32 cellular contexts compared by ENCODE assay signal in genomic region chr12:33006106-33006505, GRCh38.
"Had no signal": no experiment of that assay in that cellular context is flagged by ENCODE, and none has a peak within 500 bp of the region (broad histone marks: within the 10 kb centered on the region; RNA-seq: fewer than 3 reads in every experiment).

No MANE protein-coding gene starts in this region.

- H3K4me3 Mint-ChIP-seq: activated B cell treated with CpG ODN at 0.5 μM for 24 hours; activated CD4-positive, alpha-beta memory T cell treated with anti-CD3 and anti-CD28 coated beads, Interleukin-2, amount 10 ng/mL, durations not matched to agents 7 days and 5 days; activated CD8-positive, alpha-beta memory T cell treated with anti-CD3 and anti-CD28 coated beads, Interleukin-2, amount 10 ng/mL, durations not matched to agents 7 days and 5 days; activated naive CD4-positive, alpha-beta T cell treated with anti-CD3 and anti-CD28 coated beads, Interleukin-2, amount 10 ng/mL, durations not matched to agents 7 days and 5 days; activated naive CD8-positive, alpha-beta T cell; activated naive CD8-positive, alpha-beta T cell treated with anti-CD3 and anti-CD28 coated beads, Interleukin-2, amount 50 U/mL, for 24 hours; brain had no signal

- H3K36me3 Mint-ChIP-seq: activated CD8-positive, alpha-beta memory T cell treated with anti-CD3 and anti-CD28 coated beads, Interleukin-2, amount 10 ng/mL, durations not matched to agents 7 days and 5 days; activated naive CD4-positive, alpha-beta T cell treated with anti-CD3 and anti-CD28 coated beads, Interleukin-2, amount 10 ng/mL, durations not matched to agents 7 days and 5 days; activated naive CD8-positive, alpha-beta T cell; brain had no signal

- H3K9me3 Mint-ChIP-seq: activated CD4-positive, alpha-beta memory T cell treated with anti-CD3 and anti-CD28 coated beads, Interleukin-2, amount 10 ng/mL, durations not matched to agents 7 days and 5 days; activated naive CD4-positive, alpha-beta T cell treated with anti-CD3 and anti-CD28 coated beads, Interleukin-2, amount 10 ng/mL, durations not matched to agents 7 days and 5 days had no signal

- H3K4me1 ChIP-seq: SJCRH30 had no signal

- H3K4me3 ChIP-seq: MG63, SJCRH30, SK-N-MC had no signal

- H3K4me1 Mint-ChIP-seq: activated B cell treated with CpG ODN at 0.5 μM for 24 hours; activated CD4-positive, alpha-beta memory T cell treated with anti-CD3 and anti-CD28 coated beads, Interleukin-2, amount 10 ng/mL, durations not matched to agents 7 days and 5 days; activated CD8-positive, alpha-beta memory T cell treated with anti-CD3 and anti-CD28 coated beads, Interleukin-2, amount 10 ng/mL, durations not matched to agents 7 days and 5 days; activated naive CD4-positive, alpha-beta T cell treated with anti-CD3 and anti-CD28 coated beads, Interleukin-2, amount 10 ng/mL, durations not matched to agents 7 days and 5 days; activated naive CD8-positive, alpha-beta T cell treated with anti-CD3 and anti-CD28 coated beads, Interleukin-2, amount 50 U/mL, for 24 hours; brain had no signal

- H3K36me3 ChIP-seq: MG63, SJCRH30 had no signal

- H3K27me3 Mint-ChIP-seq: activated B cell treated with CpG ODN at 0.5 μM for 24 hours; activated CD4-positive, alpha-beta memory T cell treated with anti-CD3 and anti-CD28 coated beads, Interleukin-2, amount 10 ng/mL, durations not matched to agents 7 days and 5 days; activated CD8-positive, alpha-beta memory T cell treated with anti-CD3 and anti-CD28 coated beads, Interleukin-2, amount 10 ng/mL, durations not matched to agents 7 days and 5 days; activated naive CD4-positive, alpha-beta T cell treated with anti-CD3 and anti-CD28 coated beads, Interleukin-2, amount 10 ng/mL, durations not matched to agents 7 days and 5 days; activated naive CD8-positive, alpha-beta T cell; activated naive CD8-positive, alpha-beta T cell treated with anti-CD3 and anti-CD28 coated beads, Interleukin-2, amount 50 U/mL, for 24 hours; brain had no signal

- H3K27ac ChIP-seq: SJCRH30, SK-N-MC had no signal

- H3K27ac Mint-ChIP-seq: activated B cell treated with CpG ODN at 0.5 μM for 24 hours; activated CD4-positive, alpha-beta memory T cell treated with anti-CD3 and anti-CD28 coated beads, Interleukin-2, amount 10 ng/mL, durations not matched to agents 7 days and 5 days; activated CD8-positive, alpha-beta memory T cell treated with anti-CD3 and anti-CD28 coated beads, Interleukin-2, amount 10 ng/mL, durations not matched to agents 7 days and 5 days; activated naive CD4-positive, alpha-beta T cell treated with anti-CD3 and anti-CD28 coated beads, Interleukin-2, amount 10 ng/mL, durations not matched to agents 7 days and 5 days; activated naive CD8-positive, alpha-beta T cell; activated naive CD8-positive, alpha-beta T cell treated with anti-CD3 and anti-CD28 coated beads, Interleukin-2, amount 50 U/mL, for 24 hours; brain had no signal

- ATAC-seq: activated CD8-positive, alpha-beta memory T cell treated with anti-CD3 and anti-CD28 coated beads, Interleukin-2, amount 10 ng/mL, durations not matched to agents 7 days and 5 days; activated naive CD8-positive, alpha-beta T cell treated with anti-CD3 and anti-CD28 coated beads, Interleukin-2, amount 50 U/mL, for 24 hours; Panc1 had no signal

- H3K27me3 ChIP-seq: MG63, SJCRH30 had no signal

- DNase-seq: activated B cell treated with CpG ODN at 0.5 μM for 24 hours; activated CD4-positive, alpha-beta memory T cell treated with anti-CD3 and anti-CD28 coated beads, Interleukin-2, amount 10 ng/mL, durations not matched to agents 7 days and 5 days; activated CD4-positive, alpha-beta T cell treated with anti-CD3 and anti-CD28 coated beads for 48 hours; activated CD4-positive, CD25-positive, alpha-beta regulatory T cell treated with anti-CD3 and anti-CD28 coated beads, Interleukin-2, amount 50 U/mL, for 72 hours; activated CD8-positive, alpha-beta memory T cell treated with anti-CD3 and anti-CD28 coated beads for 24 hours; activated CD8-positive, alpha-beta memory T cell treated with anti-CD3 and anti-CD28 coated beads, Interleukin-2, amount 10 ng/mL, durations not matched to agents 7 days and 5 days; activated CD8-positive, alpha-beta memory T cell treated with anti-CD3 and anti-CD28 coated beads, Interleukin-2, amount 50 U/mL, for 48 hours; activated effector memory CD4-positive, alpha-beta T cell treated with Interleukin-2 at 50 U/mL for 16 hours; activated naive CD4-positive, alpha-beta T cell treated with anti-CD3 and anti-CD28 coated beads, Interleukin-2, amount 10 ng/mL, durations not matched to agents 7 days and 5 days; activated naive CD8-positive, alpha-beta T cell treated with anti-CD3 and anti-CD28 coated beads, Interleukin-2, amount 50 U/mL, for 24 hours; activated T-cell treated with anti-CD3 and anti-CD28 coated beads, Interleukin-2, amount 50 U/mL, for 48 hours; anterior cingulate cortex; central memory CD4-positive, alpha-beta T cell; Kasumi-1; KG1; MG63; NCI-H1048; NCI-H1105 treated with DMSO at 0.1 percent for 48 hours; NCI-H1436; NCI-H1694; NCI-H1930; NCI-H2081 treated with DMSO at 0.1 percent for 48 hours; NCI-H226; NCI-H524 treated with DMSO at 0.1 percent for 48 hours; NK-92 treated with Interleukin-12 subunit alpha and Interleukin-12 subunit beta, amount 100 ng/mL, for 24 hours; SHP77; SJCRH30; T1000 had no signal

- H3K9me3 ChIP-seq: SJCRH30 had no signal
